Comparison of ENCODE assay signal across 8 cellular contexts in the genomic region with DNA sequence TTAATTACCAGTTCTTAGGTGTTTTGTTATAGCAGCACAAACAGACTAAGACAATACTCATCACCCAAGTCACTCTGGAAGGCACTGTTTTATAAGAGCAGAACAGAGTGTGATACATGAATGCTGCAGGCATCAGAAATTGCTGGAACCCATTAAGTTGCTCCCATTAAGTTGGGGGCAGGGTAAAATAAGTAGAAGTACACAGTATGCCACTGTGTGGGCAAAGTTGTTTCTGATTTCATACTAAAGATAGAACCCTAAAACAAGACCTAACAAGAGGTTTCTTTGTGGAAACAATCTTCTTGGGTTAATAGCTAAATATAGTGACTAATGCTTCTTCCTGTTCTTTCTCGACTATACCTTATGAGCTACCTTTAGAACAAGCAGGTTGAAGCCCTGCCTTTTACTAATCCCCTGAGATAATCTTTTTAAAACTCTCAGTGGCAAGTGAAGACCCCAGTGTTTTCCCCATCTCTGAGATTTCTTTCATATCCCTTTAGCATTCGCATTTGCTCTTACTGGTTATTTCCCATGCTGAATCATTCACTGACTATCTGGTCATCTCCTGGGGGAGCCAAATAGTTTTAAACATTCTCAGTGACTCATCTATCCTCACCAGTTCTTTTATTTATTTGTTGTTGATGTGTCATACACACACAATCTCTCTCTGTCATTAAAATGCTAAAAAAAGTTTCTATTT. TPM values are rescaled to one million over a fixed set of nuclear protein-coding genes. Genes with fewer than 3 reads are reported as not detected.
DNase-seq lines count a peak whose midpoint lies in the region; ATAC-seq and TF ChIP-seq lines count a peak whose summit lies in the region.

No MANE protein-coding gene starts in this region.

- intact Hi-C loops in activated T-helper 1 cell treated with anti-CD3 and anti-CD28 coated beads, Interleukin-12 subunit alpha, Interleukin-12 subunit beta, Interleukin-2, Interleukin-4 antibody, amounts not matched to agents 30 ng/mL and 10 ng/mL and 1 ng/mL, durations not matched to agents 14 hours and 24 hours and 36 hours (cut with micrococcal nuclease): no loop called here

- no peaks in the 10 kb centered on the region for H3K27me3 Mint-ChIP-seq in activated T-helper 1 cell treated with anti-CD3 and anti-CD28 coated beads, Interleukin-12 subunit alpha, Interleukin-12 subunit beta, Interleukin-2, Interleukin-4 antibody, amounts not matched to agents 30 ng/mL and 10 ng/mL and 1 ng/mL, durations not matched to agents 14 hours and 24 hours and 36 hours (ENCODE audit: insufficient read depth)

- ATAC-seq in GM18867 (IDR thresholded peaks at IDR 0.05; ENCODE audit: unreplicated experiment) (peak; percentile 68), HG02852 (IDR thresholded peaks at IDR 0.05; ENCODE audit: unreplicated experiment) (peak; percentile 88), SK-N-SH treated with all-trans-retinoic acid at 6 μM for 48 hours (peak; percentile 95)

- H3K4me1 Mint-ChIP-seq in activated T-helper 1 cell treated with anti-CD3 and anti-CD28 coated beads, Interleukin-12 subunit alpha, Interleukin-12 subunit beta, Interleukin-2, Interleukin-4 antibody, amounts not matched to agents 30 ng/mL and 10 ng/mL and 1 ng/mL, durations not matched to agents 14 hours and 24 hours and 36 hours (ENCODE audit: low read depth): peaks cover 6% of the 10 kb centered on the region

- H3K36me3 Mint-ChIP-seq in activated T-helper 1 cell treated with anti-CD3 and anti-CD28 coated beads, Interleukin-12 subunit alpha, Interleukin-12 subunit beta, Interleukin-2, Interleukin-4 antibody, amounts not matched to agents 30 ng/mL and 10 ng/mL and 1 ng/mL, durations not matched to agents 14 hours and 24 hours and 36 hours (ENCODE audit: low read depth): no peaks in the 10 kb centered on the region

- no peak overlapping the region for H3K4me3 Mint-ChIP-seq in activated T-helper 1 cell treated with anti-CD3 and anti-CD28 coated beads, Interleukin-12 subunit alpha, Interleukin-12 subunit beta, Interleukin-2, Interleukin-4 antibody, amounts not matched to agents 30 ng/mL and 10 ng/mL and 1 ng/mL, durations not matched to agents 14 hours and 24 hours and 36 hours

- H3K9me3 Mint-ChIP-seq in activated T-helper 1 cell treated with anti-CD3 and anti-CD28 coated beads, Interleukin-12 subunit alpha, Interleukin-12 subunit beta, Interleukin-2, Interleukin-4 antibody, amounts not matched to agents 30 ng/mL and 10 ng/mL and 1 ng/mL, durations not matched to agents 14 hours and 24 hours and 36 hours: no peaks in the 10 kb centered on the region

- DNase-seq in myocyte (ENCODE audit: low read depth) (peak; percentile 92), NCI-H510A (lab: John Stamatoyannopoulos, UW) (no peak)
- no peak for DNase-seq in activated T-helper 1 cell treated with anti-CD3 and anti-CD28 coated beads, Interleukin-12 subunit alpha, Interleukin-12 subunit beta, Interleukin-2, Interleukin-4 antibody, amounts not matched to agents 30 ng/mL and 10 ng/mL and 1 ng/mL, durations not matched to agents 14 hours and 24 hours and 36 hours (ENCODE audit: low spot score)
- no peak for DNase-seq in activated CD4-positive, alpha-beta T cell treated with anti-CD3 and anti-CD28 coated beads for 1 hour
- no peak for DNase-seq in activated naive CD4-positive, alpha-beta T cell treated with Interleukin-2 at 50 U/mL for 16 hours

- H3K27ac Mint-ChIP-seq in activated T-helper 1 cell treated with anti-CD3 and anti-CD28 coated beads, Interleukin-12 subunit alpha, Interleukin-12 subunit beta, Interleukin-2, Interleukin-4 antibody, amounts not matched to agents 30 ng/mL and 10 ng/mL and 1 ng/mL, durations not matched to agents 14 hours and 24 hours and 36 hours: no peak overlapping the region

TF ChIP-seq in SK-N-SH treated with all-trans-retinoic acid at 6 μM for 48 hours, 23 proteins besides CTCF, POLR2A, EP300 and RAD21:
- TF ChIP-seq, protein P1, sequence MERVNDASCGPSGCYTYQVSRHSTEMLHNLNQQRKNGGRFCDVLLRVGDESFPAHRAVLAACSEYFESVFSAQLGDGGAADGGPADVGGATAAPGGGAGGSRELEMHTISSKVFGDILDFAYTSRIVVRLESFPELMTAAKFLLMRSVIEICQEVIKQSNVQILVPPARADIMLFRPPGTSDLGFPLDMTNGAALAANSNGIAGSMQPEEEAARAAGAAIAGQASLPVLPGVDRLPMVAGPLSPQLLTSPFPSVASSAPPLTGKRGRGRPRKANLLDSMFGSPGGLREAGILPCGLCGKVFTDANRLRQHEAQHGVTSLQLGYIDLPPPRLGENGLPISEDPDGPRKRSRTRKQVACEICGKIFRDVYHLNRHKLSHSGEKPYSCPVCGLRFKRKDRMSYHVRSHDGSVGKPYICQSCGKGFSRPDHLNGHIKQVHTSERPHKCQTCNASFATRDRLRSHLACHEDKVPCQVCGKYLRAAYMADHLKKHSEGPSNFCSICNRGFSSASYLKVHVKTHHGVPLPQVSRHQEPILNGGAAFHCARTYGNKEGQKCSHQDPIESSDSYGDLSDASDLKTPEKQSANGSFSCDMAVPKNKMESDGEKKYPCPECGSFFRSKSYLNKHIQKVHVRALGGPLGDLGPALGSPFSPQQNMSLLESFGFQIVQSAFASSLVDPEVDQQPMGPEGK (CRISPR knock-in tag; IDR thresholded peaks at IDR 0.05; ENCODE audit: borderline replicate concordance): peak; percentile 75; the same call in 1 of the 2 replicates
- TF ChIP-seq TOX (CRISPR knock-in tag; IDR thresholded peaks at IDR 0.05; ENCODE audit: borderline replicate concordance) (peak; percentile 41; the same call in 1 of the 2 replicates), ISL1 (CRISPR knock-in tag; IDR thresholded peaks at IDR 0.05) (peak; percentile 31; the same call in 1 of the 2 replicates), ZNF70 (CRISPR knock-in tag; IDR thresholded peaks at IDR 0.05) (no peak)
- TF ChIP-seq, protein P2, sequence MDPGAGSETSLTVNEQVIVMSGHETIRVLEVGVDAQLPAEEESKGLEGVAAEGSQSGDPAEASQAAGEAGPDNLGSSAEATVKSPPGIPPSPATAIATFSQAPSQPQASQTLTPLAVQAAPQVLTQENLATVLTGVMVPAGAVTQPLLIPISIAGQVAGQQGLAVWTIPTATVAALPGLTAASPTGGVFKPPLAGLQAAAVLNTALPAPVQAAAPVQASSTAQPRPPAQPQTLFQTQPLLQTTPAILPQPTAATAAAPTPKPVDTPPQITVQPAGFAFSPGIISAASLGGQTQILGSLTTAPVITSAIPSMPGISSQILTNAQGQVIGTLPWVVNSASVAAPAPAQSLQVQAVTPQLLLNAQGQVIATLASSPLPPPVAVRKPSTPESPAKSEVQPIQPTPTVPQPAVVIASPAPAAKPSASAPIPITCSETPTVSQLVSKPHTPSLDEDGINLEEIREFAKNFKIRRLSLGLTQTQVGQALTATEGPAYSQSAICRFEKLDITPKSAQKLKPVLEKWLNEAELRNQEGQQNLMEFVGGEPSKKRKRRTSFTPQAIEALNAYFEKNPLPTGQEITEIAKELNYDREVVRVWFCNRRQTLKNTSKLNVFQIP (CRISPR knock-in tag; IDR thresholded peaks at IDR 0.05; ENCODE audit: borderline replicate concordance, low read depth): peak; percentile 72; the same call in 1 of the 2 replicates
- TF ChIP-seq, protein P3, sequence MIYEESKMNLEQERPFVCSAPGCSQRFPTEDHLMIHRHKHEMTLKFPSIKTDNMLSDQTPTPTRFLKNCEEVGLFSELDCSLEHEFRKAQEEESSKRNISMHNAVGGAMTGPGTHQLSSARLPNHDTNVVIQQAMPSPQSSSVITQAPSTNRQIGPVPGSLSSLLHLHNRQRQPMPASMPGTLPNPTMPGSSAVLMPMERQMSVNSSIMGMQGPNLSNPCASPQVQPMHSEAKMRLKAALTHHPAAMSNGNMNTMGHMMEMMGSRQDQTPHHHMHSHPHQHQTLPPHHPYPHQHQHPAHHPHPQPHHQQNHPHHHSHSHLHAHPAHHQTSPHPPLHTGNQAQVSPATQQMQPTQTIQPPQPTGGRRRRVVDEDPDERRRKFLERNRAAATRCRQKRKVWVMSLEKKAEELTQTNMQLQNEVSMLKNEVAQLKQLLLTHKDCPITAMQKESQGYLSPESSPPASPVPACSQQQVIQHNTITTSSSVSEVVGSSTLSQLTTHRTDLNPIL (CRISPR knock-in tag; IDR thresholded peaks at IDR 0.05; ENCODE audit: low read depth): no peak

RNA-seq across cellular contexts. Expression of a gene that starts 52.3 kb away (rescaled TPM):
- 3.7 and 4.1 TPM in 2 replicates for total RNA-seq in myocyte
- polyA plus RNA-seq in myocyte (2012): 0.84 TPM
- 28.2 and 28.8 TPM in 2 replicates for total RNA-seq in activated T-helper 1 cell treated with anti-CD3 and anti-CD28 coated beads, Interleukin-12 subunit alpha, Interleukin-12 subunit beta, Interleukin-2, Interleukin-4 antibody, amounts not matched to agents 30 ng/mL and 10 ng/mL and 1 ng/mL, durations not matched to agents 14 hours and 24 hours and 36 hours

RNA-seq across cellular contexts. Expression of a gene that starts 52.4 kb away (rescaled TPM):
- total RNA-seq in myocyte: 30.1 and 37.1 TPM in 2 replicates
- 22.5 TPM for polyA plus RNA-seq in myocyte (2012)
- 11.2 and 12.3 TPM in 2 replicates for total RNA-seq in activated T-helper 1 cell treated with anti-CD3 and anti-CD28 coated beads, Interleukin-12 subunit alpha, Interleukin-12 subunit beta, Interleukin-2, Interleukin-4 antibody, amounts not matched to agents 30 ng/mL and 10 ng/mL and 1 ng/mL, durations not matched to agents 14 hours and 24 hours and 36 hours
